Comparison of ENCODE assay signal across 2 cellular contexts in the genomic region with DNA sequence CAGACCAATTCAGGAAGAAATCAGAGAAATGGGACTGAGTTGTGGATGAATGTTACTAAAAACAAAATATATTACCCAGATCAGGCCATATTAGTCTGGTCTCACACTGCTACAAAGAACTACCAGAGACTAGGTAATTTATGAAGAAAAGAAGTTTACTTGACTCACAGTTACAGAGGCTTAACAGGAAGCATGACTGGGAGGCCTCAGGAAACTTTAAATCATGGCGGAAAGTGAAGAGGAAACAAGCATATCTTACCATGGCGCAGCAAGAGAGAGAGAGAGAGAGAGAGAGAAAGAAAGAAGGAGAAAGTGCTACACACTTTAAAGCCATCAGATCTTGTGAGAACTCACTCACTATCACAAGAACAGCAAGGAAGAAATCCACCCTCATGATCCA.
TF ChIP-seq lines count a peak whose summit lies in the region.

No MANE protein-coding gene starts in this region.

TF ChIP-seq in GM23338, 12 proteins besides CTCF, POLR2A, EP300 and RAD21 (continues in another document):
- TF ChIP-seq ZNF114 (CRISPR knock-in tag; IDR thresholded peaks at IDR 0.05) (no peak), JUNB (IDR thresholded peaks at IDR 0.05; ENCODE audit: unreplicated experiment) (no peak), EZH2phosphoT487 (IDR thresholded peaks at IDR 0.05; ENCODE audit: unreplicated experiment) (no peak), CREB1 (CRISPR knock-in tag; IDR thresholded peaks at IDR 0.05; ENCODE audit: low read depth) (no peak), ZNF331 (CRISPR knock-in tag; IDR thresholded peaks at IDR 0.05; ENCODE audit: low read depth) (no peak), STAT1 (IDR thresholded peaks at IDR 0.05; ENCODE audit: unreplicated experiment) (no peak), EZH2 (IDR thresholded peaks at IDR 0.05; ENCODE audit: low read depth, unreplicated experiment) (no peak), REST (IDR thresholded peaks at IDR 0.05; ENCODE audit: unreplicated experiment) (no peak), ZNF462 (CRISPR knock-in tag; IDR thresholded peaks at IDR 0.05) (no peak)
- TF ChIP-seq, protein P1, sequence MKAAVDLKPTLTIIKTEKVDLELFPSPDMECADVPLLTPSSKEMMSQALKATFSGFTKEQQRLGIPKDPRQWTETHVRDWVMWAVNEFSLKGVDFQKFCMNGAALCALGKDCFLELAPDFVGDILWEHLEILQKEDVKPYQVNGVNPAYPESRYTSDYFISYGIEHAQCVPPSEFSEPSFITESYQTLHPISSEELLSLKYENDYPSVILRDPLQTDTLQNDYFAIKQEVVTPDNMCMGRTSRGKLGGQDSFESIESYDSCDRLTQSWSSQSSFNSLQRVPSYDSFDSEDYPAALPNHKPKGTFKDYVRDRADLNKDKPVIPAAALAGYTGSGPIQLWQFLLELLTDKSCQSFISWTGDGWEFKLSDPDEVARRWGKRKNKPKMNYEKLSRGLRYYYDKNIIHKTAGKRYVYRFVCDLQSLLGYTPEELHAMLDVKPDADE (IDR thresholded peaks at IDR 0.05) = no peak

TF ChIP-seq in H1, 55 proteins besides CTCF, POLR2A, EP300 and RAD21:
- TF ChIP-seq SRF (IDR thresholded peaks at IDR 0.05; ENCODE audit: low read depth, low read length) (no peak), JUN (IDR thresholded peaks at IDR 0.05; ENCODE audit: low read depth, low read length) (no peak), TAF1 (IDR thresholded peaks at IDR 0.05; ENCODE audit: low read depth, low read length) (no peak), BCL11A (IDR thresholded peaks at IDR 0.05; ENCODE audit: low read depth in 2 of 2, low read length in 2 of 2) (no peak), KDM4A (IDR thresholded peaks at IDR 0.05; ENCODE audit: low read depth, low read length, severe bottlenecking) (no peak), KDM5A (IDR thresholded peaks at IDR 0.05; ENCODE audit: low read length) (no peak), HDAC2 (IDR thresholded peaks at IDR 0.05; ENCODE audit: borderline replicate concordance in 1 of 2, low read depth in 2 of 2, low read length in 2 of 2) (no peak), YY1 (IDR thresholded peaks at IDR 0.05; ENCODE audit: low read depth, low read length) (no peak)
